Comparison of ENCODE assay signal across 9 cellular contexts in the genomic region with DNA sequence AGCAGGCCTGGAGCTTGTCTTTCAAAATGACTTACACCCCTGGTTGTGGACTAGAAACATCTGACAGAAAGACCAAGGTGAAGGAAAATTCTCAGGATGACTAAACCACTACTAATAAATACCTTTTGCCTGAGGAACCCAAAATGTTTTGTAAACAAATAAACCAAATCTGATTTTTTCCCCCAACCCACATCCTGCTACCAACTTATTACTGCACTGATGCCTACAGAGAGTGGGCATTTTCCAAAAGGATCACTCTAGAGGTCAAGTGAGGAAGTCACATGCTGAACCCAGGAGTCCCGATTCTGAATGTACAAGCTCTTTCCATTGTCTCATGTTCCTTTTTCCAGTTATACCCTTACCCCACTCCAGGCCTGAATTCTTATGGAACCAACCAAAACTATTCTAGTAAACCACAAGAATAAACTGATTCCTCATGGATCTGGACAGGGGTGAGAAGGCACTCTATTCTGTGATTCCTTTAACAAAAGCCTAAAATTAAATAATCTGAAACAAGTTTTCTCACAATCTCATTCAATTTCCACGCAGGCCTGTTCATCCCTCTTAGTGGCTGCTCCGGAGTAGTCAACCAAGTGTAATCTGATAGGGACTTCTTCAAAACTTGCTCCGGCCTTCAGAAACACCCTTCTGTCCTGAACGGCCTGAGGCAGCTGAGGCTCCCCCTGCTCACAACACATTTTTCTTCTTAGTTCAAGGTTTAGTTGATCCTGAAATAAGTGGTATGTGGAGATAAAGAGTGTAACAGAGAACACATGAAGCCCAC. TPM values are rescaled to one million over a fixed set of nuclear protein-coding genes. Genes with fewer than 3 reads are reported as not detected.
A peak's percentile ranks its signal among the peaks of the same experiment; 100 is the strongest.
DNase-seq lines count a peak whose midpoint lies in the region; ATAC-seq, FAIRE-seq and TF ChIP-seq lines count a peak whose summit lies in the region.
"Had no signal": no experiment of that assay in that cellular context is flagged by ENCODE, and none has a peak within 500 bp of the region (broad histone marks: within the 10 kb centered on the region; RNA-seq: fewer than 3 reads in every experiment).

No MANE protein-coding gene starts in this region.

- H3K36me3 Mint-ChIP-seq in Calu3 (ENCODE audit: insufficient read depth, unreplicated experiment) (peaks cover 41% of the 10 kb centered on the region), osteocyte (ENCODE audit: unreplicated experiment) (peaks cover 5% of the 10 kb centered on the region)

- DNase-seq in Calu3, result no peak
- DNase-seq in effector memory CD4-positive, alpha-beta T cell, result no peak
- no peak for DNase-seq in osteocyte (ENCODE audit: extremely low spot score, unreplicated experiment)
- DNase-seq in mucosa of descending colon, result no peak
- no peak for DNase-seq in pancreas

- intact Hi-C loops in Calu3 (cut with micrococcal nuclease; ENCODE audit: unreplicated experiment) (no loop called here), mucosa of descending colon (cut with DNase I, micrococcal nuclease) (no loop called here), pancreas (cut with DNase I) (no loop called here)

- peak overlapping the region; percentile 90 for H3K4me3 Mint-ChIP-seq in Calu3 (ENCODE audit: low read depth, unreplicated experiment)
- H3K4me3 Mint-ChIP-seq in osteocyte (ENCODE audit: unreplicated experiment), result peak overlapping the region; percentile 94

- FAIRE-seq in pancreas (lab: Jason Lieb, UNC), result no peak
- FAIRE-seq: colon had no signal

- H3K9me3 ChIP-seq in OCI-LY3 (ENCODE audit: insufficient read depth, low read length) (no peaks in the 10 kb centered on the region), mucosa of descending colon (no peaks in the 10 kb centered on the region), pancreas (no peaks in the 10 kb centered on the region)
- no peaks in the 10 kb centered on the region for H3K9me3 ChIP-seq in effector memory CD4-positive, alpha-beta T cell (ENCODE audit: control insufficient read depth, low read length)

- 17 to 31% methylated on average over 5 of the region's 5 CpGs for WGBS in pancreas, 2 donors

- peak overlapping the region; percentile 98 for H3K4me2 ChIP-seq in OCI-LY3 (ENCODE audit: low read length)

- H3K27ac Mint-ChIP-seq in Calu3 (ENCODE audit: unreplicated experiment) (peak overlapping the region; percentile 92), osteocyte (ENCODE audit: unreplicated experiment) (peak overlapping the region; percentile 99)

- peak overlapping the region; percentile 84; the same call in 1 of the 2 replicates for H3K9ac ChIP-seq in OCI-LY3 (ENCODE audit: low read length)

- no peaks in the 10 kb centered on the region for H4K20me1 ChIP-seq in OCI-LY3 (ENCODE audit: insufficient read depth, low read length)

- H3K4me3 ChIP-seq in OCI-LY3 (ENCODE audit: low read length) (peak overlapping the region; percentile 93), mucosa of descending colon (no peak overlapping the region), pancreas (peak overlapping the region in 2 of 4 donors; percentile 62 to 67)
- H3K4me3 ChIP-seq in effector memory CD4-positive, alpha-beta T cell (ENCODE audit: insufficient read depth, low read depth, low read length, poor library complexity, severe bottlenecking), result peak overlapping the region; percentile 67

- CTCF ChIA-PET in Calu3 (lab: Charles Lee), result interaction anchor here (0.8 to 2.6 kb wide), 3 partner anchors 9 to 15 kb away, joined by 3 to 22 read pairs (median 15); no protein-coding TSS in a partner anchor

- H3K4me1 Mint-ChIP-seq in Calu3 (ENCODE audit: low read depth, unreplicated experiment), result peaks cover 14% of the 10 kb centered on the region
- peaks cover 20% of the 10 kb centered on the region for H3K4me1 Mint-ChIP-seq in osteocyte (ENCODE audit: unreplicated experiment)

- ATAC-seq in mucosa of descending colon (no peak), HG02610 (IDR thresholded peaks at IDR 0.05; ENCODE audit: unreplicated experiment) (no peak), GM18519 (IDR thresholded peaks at IDR 0.05; ENCODE audit: low FRiP score, unreplicated experiment) (no peak), pancreas (no peak)

- H3K27ac ChIP-seq in OCI-LY3 (ENCODE audit: low read length) (no peak overlapping the region), pancreas (no peak overlapping the region)
- H3K27ac ChIP-seq in effector memory CD4-positive, alpha-beta T cell (ENCODE audit: insufficient read depth, low read length, poor library complexity, severe bottlenecking), result peak overlapping the region; percentile 94

- H3K27me3 ChIP-seq in OCI-LY3 (ENCODE audit: low read depth, low read length) (no peaks in the 10 kb centered on the region), pancreas (no peaks in the 10 kb centered on the region)
- no peaks in the 10 kb centered on the region for H3K27me3 ChIP-seq in effector memory CD4-positive, alpha-beta T cell (replicated peaks; ENCODE audit: control insufficient read depth, insufficient read depth, low read length, poor library complexity, severe bottlenecking)

- peaks cover 20% of the 10 kb centered on the region for H3K4me1 ChIP-seq in OCI-LY3 (ENCODE audit: low read length)
- H3K4me1 ChIP-seq in effector memory CD4-positive, alpha-beta T cell (ENCODE audit: control insufficient read depth, insufficient read depth, low read length, poor library complexity, severe bottlenecking), result peaks cover 20% of the 10 kb centered on the region
- peaks cover 17% of the 10 kb centered on the region for H3K4me1 ChIP-seq in mucosa of descending colon (ENCODE audit: low read depth)
- peaks cover 0 to 20% (median 11%) of the 10 kb centered on the region in 3 donors for H3K4me1 ChIP-seq in pancreas

- H3K36me3 ChIP-seq in OCI-LY3 (replicated peaks; ENCODE audit: low read depth, low read length), result peaks cover 29% of the 10 kb centered on the region
- peaks cover 17% of the 10 kb centered on the region for H3K36me3 ChIP-seq in effector memory CD4-positive, alpha-beta T cell (ENCODE audit: control insufficient read depth, insufficient read depth, low read length)
- H3K36me3 ChIP-seq in mucosa of descending colon (ENCODE audit: low read depth), result no peaks in the 10 kb centered on the region
- H3K36me3 ChIP-seq in pancreas, result peaks cover 0 to 3% (median 0%) of the 10 kb centered on the region in 3 donors

- TF ChIP-seq CTCF in Calu3 (IDR thresholded peaks at IDR 0.05; ENCODE audit: unreplicated experiment), result no peak
- TF ChIP-seq CTCF in OCI-LY3 (IDR thresholded peaks at IDR 0.05; ENCODE audit: low read depth, low read length), result no peak
- no peak for TF ChIP-seq CTCF in osteocyte (IDR thresholded peaks at IDR 0.05)
- no peak for TF ChIP-seq CTCF in mucosa of descending colon (IDR thresholded peaks at IDR 0.05)
- TF ChIP-seq CTCF in pancreas (IDR thresholded peaks at IDR 0.05), result no peak

- peaks cover 39% of the 10 kb centered on the region for H3K79me2 ChIP-seq in OCI-LY3 (ENCODE audit: low read length)

- H3K27me3 Mint-ChIP-seq in Calu3 (ENCODE audit: unreplicated experiment), result no peaks in the 10 kb centered on the region
- H3K27me3 Mint-ChIP-seq in osteocyte (ENCODE audit: unreplicated experiment), result no peaks in the 10 kb centered on the region

- H3K9me3 Mint-ChIP-seq in Calu3 (ENCODE audit: low read depth, unreplicated experiment), result no peaks in the 10 kb centered on the region
- H3K9me3 Mint-ChIP-seq in osteocyte (ENCODE audit: unreplicated experiment), result no peaks in the 10 kb centered on the region

- H2AFZ ChIP-seq in OCI-LY3 (ENCODE audit: low read depth, low read length), result no peak overlapping the region

- BruUV-seq in Calu3 (replicated peaks; lab: Mats Ljungman, UMichigan), result TSS peak; percentile 58

RNA-seq across cellular contexts. Expression of a gene that starts 1.4 kb away (rescaled TPM):
- 50.7 and 57.6 TPM in 2 replicates for total RNA-seq in Calu3 (2022)
- total RNA-seq in osteocyte, result 66.9 and 74.1 TPM in 2 replicates
- 10 to 100 TPM; 57.9 to 77.2 (median 58.9) TPM for total RNA-seq in mucosa of descending colon
- total RNA-seq in pancreas, result 10 to 100 TPM; 20.0 to 36.5 (median 24.1) TPM
- 10 to 100 TPM; 33.3 to 44.2 TPM for polyA plus RNA-seq in pancreas

RNA-seq across cellular contexts. Expression of a gene that starts 21.2 kb away (rescaled TPM):
- total RNA-seq in Calu3 (2022) (82.4 and 88.1 TPM in 2 replicates), osteocyte (36.7 and 37.9 TPM in 2 replicates), mucosa of descending colon (10 to 100 TPM; 20.5 to 45.3 (median 31.8) TPM), pancreas (10 to 100 TPM in 3 of 6 donors, 1 to 10 TPM in 3; 5.6 to 34.2 (median 8.6) TPM)
- 1 to 10 TPM; 8.6 to 9.5 TPM for polyA plus RNA-seq in pancreas

RNA-seq across cellular contexts. Expression of a gene that starts 43.7 kb away (rescaled TPM):
- total RNA-seq in Calu3 (2022) (42.9 and 43.4 TPM in 2 replicates), osteocyte (23.7 and 25.9 TPM in 2 replicates), mucosa of descending colon (10 to 100 TPM; 22.6 to 31.8 (median 29.7) TPM), pancreas (10 to 100 TPM; 14.8 to 23.4 (median 17.2) TPM)
- polyA plus RNA-seq in pancreas, result 10 to 100 TPM in 1 of 2 donors, 1 to 10 TPM in 1; 9.8 to 14.3 TPM

RNA-seq across cellular contexts. Expression of a gene that starts 46.7 kb away (rescaled TPM):
- 7.8 and 9.8 TPM in 2 replicates for total RNA-seq in Calu3 (2022)
- 8.1 and 10.2 TPM in 2 replicates for total RNA-seq in osteocyte
- 1,000 to 10,000 TPM in 2 of 3 donors, 100 to 1,000 TPM in 1; 914 to 2,582 (median 1,654) TPM for total RNA-seq in mucosa of descending colon
- 10 to 100 TPM; 13.1 to 36.8 (median 25.2) TPM for total RNA-seq in pancreas
- polyA plus RNA-seq in pancreas, result 10 to 100 TPM; 53.6 to 93.0 TPM
